In genomic region chr13:21059641-21060040, GRCh38 we compare ENCODE assay signal across 8 cellular contexts. TPM values are rescaled to one million over a fixed set of nuclear protein-coding genes. Genes with fewer than 3 reads are reported as not detected.
DNase-seq lines count a peak whose midpoint lies in the region; ATAC-seq and TF ChIP-seq lines count a peak whose summit lies in the region.
"Not testable (repeated sequence)": the region's sequence is repeated elsewhere in the genome, so short reads cannot be mapped to it uniquely, and the experiment has no call there.

No MANE protein-coding gene starts in this region.

- TF ChIP-seq CTCF in HL-60 (IDR thresholded peaks at IDR 0.05; ENCODE audit: insufficient read depth, low read length); activated B cell treated with CpG ODN at 0.5 μM for 24 hours (IDR thresholded peaks at IDR 0.05); body of pancreas (IDR thresholded peaks at IDR 0.05); esophagus squamous epithelium (IDR thresholded peaks at IDR 0.05); kidney epithelial cell (IDR thresholded peaks at IDR 0.05; ENCODE audit: insufficient read depth, low read length, poor library complexity, severe bottlenecking); neural crest cell (conservative IDR thresholded peaks at IDR 0.05): not testable (repeated sequence)

- peaks cover 11% of the 10 kb centered on the region for H3K27me3 Mint-ChIP-seq in activated B cell treated with CpG ODN at 0.5 μM for 24 hours
- H3K27me3 Mint-ChIP-seq in neural crest cell (ENCODE audit: low read depth): not testable (repeated sequence)

- intact Hi-C loops in activated B cell treated with CpG ODN at 0.5 μM for 24 hours (cut with micrococcal nuclease) (loop anchor here (2.0 to 10.0 kb wide), 3 partner anchors 117 to 932 kb away; partner anchors contain the start of genes FGF9, MRPL57 and SKA3), esophagus squamous epithelium (cut with DNase I) (loop anchor here (10.0 kb wide), 1 partner anchor 115 kb away; no protein-coding TSS in a partner anchor)
- intact Hi-C loops in body of pancreas (cut with DNase I): not testable (repeated sequence)

- not testable (repeated sequence) for ATAC-seq in activated B cell treated with CpG ODN at 0.5 μM for 24 hours (ENCODE audit: low read depth); body of pancreas; stimulated activated effector memory CD8-positive, alpha-beta T cell treated with anti-CD3 and anti-CD28 coated beads, Interleukin-12 subunit alpha, Interleukin-12 subunit beta, amount 100 ng/mL, for 72 hours

- not testable (repeated sequence) for H3K36me3 Mint-ChIP-seq in activated B cell treated with CpG ODN at 0.5 μM for 24 hours (ENCODE audit: low read depth); neural crest cell (ENCODE audit: low read depth); stimulated activated effector memory CD8-positive, alpha-beta T cell treated with anti-CD3 and anti-CD28 coated beads, Interleukin-12 subunit alpha, Interleukin-12 subunit beta, amount 100 ng/mL, for 72 hours

- CTCF ChIA-PET in activated B cell treated with CpG ODN at 0.5 μM for 24 hours (lab: Charles Lee): not testable (repeated sequence)

- peak overlapping the region; percentile 63 for H3K4me3 Mint-ChIP-seq in activated B cell treated with CpG ODN at 0.5 μM for 24 hours
- H3K4me3 Mint-ChIP-seq in neural crest cell: peak overlapping the region; percentile 82
- H3K4me3 Mint-ChIP-seq in stimulated activated effector memory CD8-positive, alpha-beta T cell treated with anti-CD3 and anti-CD28 coated beads, Interleukin-12 subunit alpha, Interleukin-12 subunit beta, amount 100 ng/mL, for 72 hours: peak overlapping the region; percentile 57

- H3K4me1 ChIP-seq in ACC112 (ENCODE audit: control insufficient read depth, insufficient read depth, low read length, unreplicated experiment) (peaks cover 37% of the 10 kb centered on the region), body of pancreas (peaks cover 21% of the 10 kb centered on the region), esophagus squamous epithelium (peaks cover 0 to 65% (median 5%) of the 10 kb centered on the region in 3 donors)

- not testable (repeated sequence) for H2AFZ ChIP-seq in ACC112 (ENCODE audit: low read length, unreplicated experiment)

- not testable (repeated sequence) for H3K36me3 ChIP-seq in ACC112 (ENCODE audit: insufficient read depth, low read length); body of pancreas (replicated peaks in 1 of 2; ENCODE audit: insufficient read depth in 1 of 2, low read depth in 2 of 2); esophagus squamous epithelium; kidney epithelial cell (ENCODE audit: control insufficient read depth, insufficient read depth, low read length)

- not testable (repeated sequence) for H3K27me3 ChIP-seq in ACC112 (ENCODE audit: insufficient read depth, low read length); HL-60 (ENCODE audit: insufficient read depth, poor library complexity, severe bottlenecking); body of pancreas; esophagus squamous epithelium; kidney epithelial cell (ENCODE audit: control insufficient read depth, insufficient read depth, low read length)

- H3K9me3 ChIP-seq in body of pancreas, esophagus squamous epithelium: not testable (repeated sequence)

- 94 to 97% methylated on average over 16 to 20 of the region's 20 CpGs for WGBS in body of pancreas, 2 donors
- 92 to 94% methylated on average over 20 of the region's 20 CpGs for WGBS in esophagus squamous epithelium, 2 donors

- peaks cover 65% of the 10 kb centered on the region for H3K79me2 ChIP-seq in ACC112 (ENCODE audit: control insufficient read depth, insufficient read depth, low read length, unreplicated experiment)

- not testable (repeated sequence) for H3K9me3 Mint-ChIP-seq in activated B cell treated with CpG ODN at 0.5 μM for 24 hours; neural crest cell; stimulated activated effector memory CD8-positive, alpha-beta T cell treated with anti-CD3 and anti-CD28 coated beads, Interleukin-12 subunit alpha, Interleukin-12 subunit beta, amount 100 ng/mL, for 72 hours

- peak overlapping the region; percentile 99 for H3K4me3 ChIP-seq in ACC112 (ENCODE audit: low read depth, low read length)
- H3K4me3 ChIP-seq in HL-60 (replicated peaks; ENCODE audit: insufficient read depth, low read length): peak overlapping the region; percentile 74
- not testable (repeated sequence) for H3K4me3 ChIP-seq in body of pancreas
- H3K4me3 ChIP-seq in esophagus squamous epithelium: peak overlapping the region in 3 of 4 donors; percentile 79 to 97 (median 86)
- H3K4me3 ChIP-seq in kidney epithelial cell (ENCODE audit: low read depth, low read length): peak overlapping the region; percentile 83

- peak overlapping the region; percentile 98; the same call in 1 of the 2 replicates for H3K27ac ChIP-seq in ACC112 (ENCODE audit: low read depth, low read length)
- H3K27ac ChIP-seq in HL-60 (replicated peaks): not testable (repeated sequence)
- H3K27ac ChIP-seq in body of pancreas: peak overlapping the region; percentile 88 to 100 (median 97)
- H3K27ac ChIP-seq in esophagus squamous epithelium: peak overlapping the region; percentile 94 to 100 (median 96)

- POLR2A ChIA-PET in activated B cell treated with CpG ODN at 0.5 μM for 24 hours (lab: Charles Lee): not testable (repeated sequence)

- TF ChIP-seq POLR2A in body of pancreas (IDR thresholded peaks at IDR 0.05); esophagus squamous epithelium (IDR thresholded peaks at IDR 0.05): not testable (repeated sequence)

- not testable (repeated sequence) for H3K27ac Mint-ChIP-seq in activated B cell treated with CpG ODN at 0.5 μM for 24 hours; stimulated activated effector memory CD8-positive, alpha-beta T cell treated with anti-CD3 and anti-CD28 coated beads, Interleukin-12 subunit alpha, Interleukin-12 subunit beta, amount 100 ng/mL, for 72 hours
- H3K27ac Mint-ChIP-seq in neural crest cell (ENCODE audit: unreplicated experiment): peak overlapping the region; percentile 27

- DNase-seq in HL-60 (ENCODE audit: low read depth in 1 of 2, low spot score in 1 of 2); activated B cell treated with CpG ODN at 0.5 μM for 24 hours; body of pancreas; esophagus squamous epithelium (lab: John Stamatoyannopoulos, UW); kidney epithelial cell (ENCODE audit: low read depth); neural crest cell (ENCODE audit: low read depth, low spot score); stimulated activated effector memory CD8-positive, alpha-beta T cell treated with anti-CD3 and anti-CD28 coated beads, Interleukin-12 subunit alpha, Interleukin-12 subunit beta, amount 100 ng/mL, for 72 hours (ENCODE audit: low spot score in 2 of 2): not testable (repeated sequence)

- H3K4me1 Mint-ChIP-seq in activated B cell treated with CpG ODN at 0.5 μM for 24 hours; stimulated activated effector memory CD8-positive, alpha-beta T cell treated with anti-CD3 and anti-CD28 coated beads, Interleukin-12 subunit alpha, Interleukin-12 subunit beta, amount 100 ng/mL, for 72 hours: not testable (repeated sequence)
- peaks cover 34% of the 10 kb centered on the region for H3K4me1 Mint-ChIP-seq in neural crest cell

RNA-seq across cellular contexts. Expression of gene LATS2, which starts 1.7 kb away (rescaled TPM):
- total RNA-seq in activated B cell treated with CpG ODN at 0.5 μM for 24 hours (1.5 and 1.7 TPM in 2 replicates), body of pancreas (10 to 100 TPM; 12.2 to 17.5 TPM), esophagus squamous epithelium (10 to 100 TPM in 2 of 4 donors, 1 to 10 TPM in 2; 7.7 to 18.9 (median 10.7) TPM), kidney epithelial cell (20.2 and 26.7 TPM in 2 replicates), neural crest cell (22.9 and 26.2 TPM in 2 replicates)
